8 cellular contexts compared by ENCODE assay signal in genomic region chr17:4073983-4074830, GRCh38.
A peak's percentile ranks its signal among the peaks of the same experiment; 100 is the strongest.
DNase-seq lines count a peak whose midpoint lies in the region; ATAC-seq, FAIRE-seq and TF ChIP-seq lines count a peak whose summit lies in the region.

No MANE protein-coding gene starts in this region.

- no peaks in the 10 kb centered on the region for H4K20me1 ChIP-seq in endothelial cell of umbilical vein (replicated peaks; ENCODE audit: control insufficient read depth, extremely low read depth, insufficient read depth, low read length)
- H4K20me1 ChIP-seq in osteoblast (ENCODE audit: insufficient read depth, low read length), result peaks cover 8% of the 10 kb centered on the region

- peaks cover 96% of the 10 kb centered on the region for H3K36me3 ChIP-seq in CD4-positive, CD25-positive, alpha-beta regulatory T cell (ENCODE audit: control insufficient read depth, insufficient read depth, low read length)
- H3K36me3 ChIP-seq in endothelial cell of umbilical vein (ENCODE audit: control insufficient read depth in 2 of 2, extremely low read depth in 1 of 2, insufficient read depth in 2 of 2, low read length in 2 of 2) (peaks cover 28 to 37% of the 10 kb centered on the region in 2 experiments), osteoblast (ENCODE audit: insufficient read depth, low read length) (peaks cover 80% of the 10 kb centered on the region)

- peak; percentile 45 to 50 for ATAC-seq in CD4-positive, CD25-positive, alpha-beta regulatory T cell (ENCODE audit: low read depth in 2 of 2)
- ATAC-seq in GM19463 (IDR thresholded peaks at IDR 0.05; ENCODE audit: unreplicated experiment) (peak; percentile 89), HG03457 (IDR thresholded peaks at IDR 0.05; ENCODE audit: unreplicated experiment) (peak; percentile 51)

- POLR2A ChIA-PET in endothelial cell of umbilical vein (lab: Charles Lee), result no interaction called here

- FAIRE-seq in endothelial cell of umbilical vein (lab: Jason Lieb, UNC), result peak; percentile 43

- TF ChIP-seq CTCF in endothelial cell of umbilical vein (IDR thresholded peaks at IDR 0.05; ENCODE audit: extremely low read depth in 1 of 2, insufficient read depth in 1 of 2, low read depth in 1 of 2, low read length in 2 of 2) (no peak), lower leg skin (IDR thresholded peaks at IDR 0.05) (no peak), osteoblast (IDR thresholded peaks at IDR 0.05; ENCODE audit: extremely low read depth, low read depth, low read length) (no peak)

- no peak overlapping the region for H3K4me3 Mint-ChIP-seq in CD4-positive, CD25-positive, alpha-beta regulatory T cell

- H3K9ac ChIP-seq in endothelial cell of umbilical vein (replicated peaks; ENCODE audit: extremely low read depth, insufficient read depth, low read length), result no peak overlapping the region

- dilution Hi-C loops in endothelial cell of umbilical vein (cut with MboI; ENCODE audit: extremely low pct_ligation_motif_present, low sequenced_read_pairs), result no loop called here

- H3K9me3 ChIP-seq in CD4-positive, CD25-positive, alpha-beta regulatory T cell (ENCODE audit: control insufficient read depth in 2 of 2, low read length in 2 of 2), result no peaks in the 10 kb centered on the region
- H3K9me3 ChIP-seq in endothelial cell of umbilical vein (replicated peaks; ENCODE audit: control insufficient read depth, insufficient read depth, low read length) (no peaks in the 10 kb centered on the region), osteoblast (ENCODE audit: low read depth, low read length) (no peaks in the 10 kb centered on the region)

- intact Hi-C loops in endothelial cell of umbilical vein (cut with micrococcal nuclease), result loop anchor here (2.0 kb wide), 2 partner anchors 139 to 159 kb away; no protein-coding TSS in a partner anchor
- intact Hi-C loops in lower leg skin (cut with DNase I; ENCODE audit: low total_unique reads), result no loop called here

- DNase-seq in CD4-positive, CD25-positive, alpha-beta regulatory T cell, result no peak
- DNase-seq in endothelial cell of umbilical vein (ENCODE audit: low read depth, low spot score) (no peak), lower leg skin (ENCODE audit: low spot score in 2 of 2) (no peak), AG20443 (ENCODE audit: low spot score) (no peak), osteoblast (ENCODE audit: insufficient read length, low spot score, missing footprints) (no peak)
- no peak for DNase-seq in effector CD8-positive, alpha-beta T cell (lab: John Stamatoyannopoulos, UW)

- H3K9me1 ChIP-seq in endothelial cell of umbilical vein (replicated peaks; ENCODE audit: control insufficient read depth, extremely low read depth, insufficient read depth, low read length), result no peaks in the 10 kb centered on the region

- peaks cover 0 to 9% (median 2%) of the 10 kb centered on the region in 4 donors for H3K4me1 Mint-ChIP-seq in CD4-positive, CD25-positive, alpha-beta regulatory T cell

- H2AFZ ChIP-seq in endothelial cell of umbilical vein (ENCODE audit: low read depth, low read length) (no peak overlapping the region), osteoblast (ENCODE audit: low read length) (no peak overlapping the region)

- H3K36me3 Mint-ChIP-seq in CD4-positive, CD25-positive, alpha-beta regulatory T cell, result peaks cover 52% of the 10 kb centered on the region

- H3K27me3 ChIP-seq in CD4-positive, CD25-positive, alpha-beta regulatory T cell (ENCODE audit: control insufficient read depth, insufficient read depth, low read length), result no peaks in the 10 kb centered on the region
- H3K27me3 ChIP-seq in endothelial cell of umbilical vein (ENCODE audit: control insufficient read depth in 2 of 2, insufficient read depth in 2 of 2, low read length in 2 of 2) (no peaks in the 10 kb centered on the region), osteoblast (ENCODE audit: insufficient read depth, low read length) (no peaks in the 10 kb centered on the region)

- no peaks in the 10 kb centered on the region for H3K9me3 Mint-ChIP-seq in CD4-positive, CD25-positive, alpha-beta regulatory T cell

- no peaks in the 10 kb centered on the region for H3K27me3 Mint-ChIP-seq in CD4-positive, CD25-positive, alpha-beta regulatory T cell

- TF ChIP-seq POLR2A in endothelial cell of umbilical vein (IDR thresholded peaks at IDR 0.05; ENCODE audit: low read depth, low read length), result no peak
- no peak for TF ChIP-seq POLR2A in lower leg skin (IDR thresholded peaks at IDR 0.05)

- peak overlapping the region; percentile 2 for H3K4me3 ChIP-seq in CD4-positive, CD25-positive, alpha-beta regulatory T cell (ENCODE audit: low read depth, low read length)
- H3K4me3 ChIP-seq in endothelial cell of umbilical vein (replicated peaks in 1 of 3; ENCODE audit: insufficient read depth in 1 of 3, low read depth in 1 of 3, low read length in 3 of 3), result no peak overlapping the region
- no peak overlapping the region for H3K4me3 ChIP-seq in lower leg skin (ENCODE audit: low read depth, poor library complexity, severe bottlenecking)
- H3K4me3 ChIP-seq in osteoblast (ENCODE audit: insufficient read depth, low read length), result no peak overlapping the region

- WGBS in lower leg skin, 2 donors, result 89 to 92% methylated on average over 23 of the region's 23 CpGs

- no peaks in the 10 kb centered on the region for H3K4me1 ChIP-seq in CD4-positive, CD25-positive, alpha-beta regulatory T cell (ENCODE audit: control insufficient read depth, insufficient read depth, low read length, poor library complexity, severe bottlenecking)
- H3K4me1 ChIP-seq in endothelial cell of umbilical vein (ENCODE audit: control insufficient read depth, extremely low read depth, insufficient read depth, low read length) (peaks cover 12% of the 10 kb centered on the region), osteoblast (ENCODE audit: insufficient read depth, low read length) (peaks cover 6% of the 10 kb centered on the region)

- CTCF ChIA-PET in endothelial cell of umbilical vein (lab: Charles Lee), result interaction anchor here (1.3 to 5.6 kb wide), 10 partner anchors 9 to 339 kb away, joined by 3 to 44 read pairs (median 6); partner anchors contain the start of gene P2RX1

- H3K4me2 ChIP-seq in endothelial cell of umbilical vein (ENCODE audit: insufficient read depth, low read length) (no peak overlapping the region), osteoblast (ENCODE audit: insufficient read depth, low read length) (no peak overlapping the region)

- H3K79me2 ChIP-seq in endothelial cell of umbilical vein (ENCODE audit: control insufficient read depth, insufficient read depth, low read length) (no peaks in the 10 kb centered on the region), osteoblast (ENCODE audit: insufficient read depth, low read length) (no peaks in the 10 kb centered on the region)

- no peak overlapping the region for H3K27ac ChIP-seq in CD4-positive, CD25-positive, alpha-beta regulatory T cell (ENCODE audit: insufficient read depth, low read length, poor library complexity, severe bottlenecking)
- H3K27ac ChIP-seq in endothelial cell of umbilical vein (ENCODE audit: insufficient read depth, low read depth, low read length) (no peak overlapping the region), osteoblast (ENCODE audit: low read depth, low read length) (no peak overlapping the region)

- no TSS peak for BruUV-seq in endothelial cell of umbilical vein (replicated peaks; lab: Mats Ljungman, UMichigan)

- H3K27ac Mint-ChIP-seq in CD4-positive, CD25-positive, alpha-beta regulatory T cell, result peak overlapping the region in 1 of 3 donors; percentile 90

TF ChIP-seq in endothelial cell of umbilical vein, 7 proteins besides CTCF, POLR2A, EP300 and RAD21:
- TF ChIP-seq JUN (IDR thresholded peaks at IDR 0.05; ENCODE audit: borderline replicate concordance, insufficient read depth, insufficient read length, low read depth) (no peak), EZH2 (IDR thresholded peaks at IDR 0.05; ENCODE audit: borderline replicate concordance, low read depth, low read length, severe bottlenecking) (no peak)
